ENCODE assay signal across 8 cellular contexts in the genomic region with DNA sequence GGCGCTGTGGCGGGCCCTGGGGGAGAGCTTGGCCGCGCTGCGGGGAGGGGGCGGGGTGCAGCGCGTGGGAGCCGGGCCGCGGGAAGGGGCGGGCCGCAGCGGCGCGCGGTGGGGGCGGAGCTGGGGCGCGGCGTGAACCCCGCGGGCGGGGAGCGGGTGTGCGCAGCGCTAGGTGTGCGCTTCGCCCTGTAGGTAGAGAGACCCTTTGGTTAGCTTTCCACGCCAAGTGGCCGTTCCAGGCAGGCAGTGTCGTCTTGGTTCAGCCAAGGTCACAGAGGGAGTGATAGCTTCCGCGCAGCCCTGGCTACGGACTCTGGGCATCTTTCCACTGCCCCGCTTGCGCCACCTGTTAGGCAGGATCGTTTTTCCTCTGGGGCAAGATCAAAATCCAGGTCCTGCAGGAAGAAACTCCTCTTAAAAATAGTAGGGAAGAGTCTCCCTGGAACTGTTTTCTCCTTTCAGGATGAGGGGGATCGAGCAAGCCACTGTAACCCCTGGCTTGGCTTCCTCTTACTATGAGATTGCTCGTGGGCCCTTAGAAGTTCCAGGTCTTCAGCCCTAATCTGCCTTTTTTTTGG. TPM values are rescaled to one million over a fixed set of nuclear protein-coding genes. Genes with fewer than 3 reads are reported as not detected.
A peak's percentile ranks its signal among the peaks of the same experiment; 100 is the strongest.
DNase-seq lines count a peak whose midpoint lies in the region; ATAC-seq, FAIRE-seq and TF ChIP-seq lines count a peak whose summit lies in the region.

No MANE protein-coding gene starts in this region.

- peaks cover 56% of the 10 kb centered on the region for H3K36me3 ChIP-seq in K562 (ENCODE audit: control insufficient read depth, insufficient read depth, low read length)

- peak overlapping the region; percentile 100 for H3K4me2 ChIP-seq in K562 (ENCODE audit: insufficient read depth, low read length)

- TF ChIP-seq EP300 in K562 (IDR thresholded peaks at IDR 0.05; ENCODE audit: low read length) = no peak

- H3K27ac ChIP-seq in AG04450 (ENCODE audit: low read depth, low read length) (peak overlapping the region; percentile 99), K562 (ENCODE audit: extremely low read depth, low read depth, low read length) (peak overlapping the region; percentile 99)

- POLR2A ChIA-PET in AG04450 (lab: Yijun Ruan, JAX) (interaction anchor here (0.5 to 1.7 kb wide), 12 partner anchors 20 to 841 kb away, joined by 3 to 8 read pairs (median 4); partner anchors contain the start of genes CCDC85B, CFL1, FIBP and RCE1), K562 (lab: Yijun Ruan, JAX) (interaction anchor here (0.6 to 1.5 kb wide), 10 partner anchors 11 to 291 kb away, joined by 3 to 9 read pairs (median 3); partner anchors contain the start of genes CCDC85B and KAT5)

- H3K9me3 ChIP-seq in AG04450 (ENCODE audit: control insufficient read depth, insufficient read depth, low read length) = no peaks in the 10 kb centered on the region; the same call in 1 of the 2 replicates
- H3K9me3 ChIP-seq in K562 (replicated peaks; ENCODE audit: control insufficient read depth, insufficient read depth, low read depth, low read length) = no peaks in the 10 kb centered on the region

- peak overlapping the region; percentile 99 for H2AFZ ChIP-seq in K562 (ENCODE audit: low read depth, low read length)

- ATAC-seq in HG02798 (IDR thresholded peaks at IDR 0.05; ENCODE audit: poor library complexity, unreplicated experiment) (peak; percentile 71), K562 (peak; percentile 82)
- peak; percentile 70 for ATAC-seq in stimulated activated naive CD8-positive, alpha-beta T cell treated with anti-CD3 and anti-CD28 coated beads, Interleukin-15, Interleukin-2, amounts not matched to agents 100 U/mL and 50 U/mL, for 24 hours

- no TSS peak for BruUV-seq in K562 (replicated peaks; lab: Mats Ljungman, UMichigan)

- H4K20me1 ChIP-seq in K562 (replicated peaks; ENCODE audit: control insufficient read depth, insufficient read depth, low read length) = peaks cover 3% of the 10 kb centered on the region; the same call in 1 of the 2 replicates

- no peaks in the 10 kb centered on the region for H3K9me1 ChIP-seq in K562 (ENCODE audit: control insufficient read depth, insufficient read depth, low read length)

- no peak for FAIRE-seq in K562 (lab: Jason Lieb, UNC)

- H3K4me1 ChIP-seq in K562 (replicated peaks in 1 of 2; ENCODE audit: control insufficient read depth in 2 of 2, insufficient read depth in 2 of 2, low read length in 2 of 2) = peaks cover 26 to 28% of the 10 kb centered on the region in 2 experiments; a peak in 4 of 5 replicates

- no peak for TF ChIP-seq RAD21 in K562 (CRISPR knock-in tag; conservative IDR thresholded peaks at IDR 0.05 in 1 of 2, IDR thresholded peaks at IDR 0.05 in 1 of 2)

- H3K79me2 ChIP-seq in K562 (ENCODE audit: control insufficient read depth, insufficient read depth, low read length) = peaks cover 47% of the 10 kb centered on the region

- in situ Hi-C loops in K562 (cut with MboI) = no loop called here

- intact Hi-C loops in K562 (cut with micrococcal nuclease) = loop anchor here (2.0 to 5.0 kb wide), 2 partner anchors 42 to 65 kb away; partner anchors contain the start of gene SART1

- TF ChIP-seq POLR2A in GM15510 (IDR thresholded peaks at IDR 0.05; ENCODE audit: borderline replicate concordance, extremely low read depth, insufficient read length) (peak; percentile 37), K562 (conservative IDR thresholded peaks at IDR 0.05) (no peak)

- TF ChIP-seq CTCF in AG04450 (IDR thresholded peaks at IDR 0.05; ENCODE audit: low read depth, low read length) (peak; percentile 28), K562 (IDR thresholded peaks at IDR 0.05 in 2 of 3, conservative IDR thresholded peaks at IDR 0.05 in 1 of 3; ENCODE audit: insufficient read depth in 2 of 3, low read depth in 1 of 3, low read length in 3 of 3) (peak in 1 of 3 experiments; percentile 17; a peak in 1 of 6 replicates)

- DNase-seq in AG04450 (ENCODE audit: low read depth, low spot score) = no peak
- DNase-seq in NCI-H460 (ENCODE audit: extremely low read depth, low read depth) = peak; percentile 5
- peak in 3 of 4 experiments; percentile 84 to 93 (median 93) for DNase-seq in K562 (ENCODE audit: extremely low read depth in 1 of 4, low spot score in 3 of 4)
- DNase-seq in iris pigment epithelial cell (ENCODE audit: low read depth) = peak; percentile 48
- no peak for DNase-seq in stimulated activated naive CD8-positive, alpha-beta T cell treated with anti-CD3 and anti-CD28 coated beads, Interleukin-15, Interleukin-2, amounts not matched to agents 100 U/mL and 50 U/mL, for 24 hours
- no peak for DNase-seq in activated effector memory CD4-positive, alpha-beta T cell treated with anti-CD3 and anti-CD28 coated beads, Interleukin-2, amount 50 U/mL, for 16 hours

- peak overlapping the region; percentile 75 for H3K4me3 ChIP-seq in AG04450 (ENCODE audit: low read depth, low read length)
- peak overlapping the region; percentile 95 for H3K4me3 ChIP-seq in K562

- CTCF ChIA-PET in AG04450 (lab: Charles Lee) = interaction anchor here (0.7 to 1.2 kb wide), 5 partner anchors 20 to 143 kb away, joined by 3 to 7 read pairs (median 3); partner anchors contain the start of genes FIBP and MUS81
- CTCF ChIA-PET in K562 (lab: Yijun Ruan, JAX; ENCODE audit: low intra/inter-chr PET ratio) = interaction anchor here (0.7 kb wide), 1 partner anchor 464 kb away, joined by 3 read pairs; no protein-coding TSS in a partner anchor

- no peaks in the 10 kb centered on the region for H3K27me3 ChIP-seq in AG04450 (ENCODE audit: control insufficient read depth, insufficient read depth, low read length)
- H3K27me3 ChIP-seq in K562 (ENCODE audit: control insufficient read depth in 2 of 2, insufficient read depth in 2 of 2, low read length in 2 of 2) = no peaks in the 10 kb centered on the region

- 0% methylated on average over 11 of the region's 40 CpGs for WGBS in K562 (ENCODE audit: insufficient coverage, low coverage, missing lambda C conversion rate)

- peak overlapping the region; percentile 98 for H3K9ac ChIP-seq in K562 (ENCODE audit: insufficient read depth in 1 of 2, low read depth in 2 of 2, low read length in 2 of 2)

RNA-seq across cellular contexts. Expression of gene BANF1, which starts 0.4 kb away (rescaled TPM):
- polyA plus RNA-seq in AG04450 (2011; rRNA removed) (225 and 227 TPM in 2 replicates), K562 (2011; rRNA removed) (160 and 218 TPM in 2 replicates), K562 (2014; fragmentation: Illumina TruSeq; extraction: Trizol) (413 and 508 TPM in 2 replicates), K562 (2014; fragmentation: Nextera tagmentation; extraction: Ambion mirVana) (100 to 1,000 TPM; 631 to 651 TPM), K562 (2014; rRNA removed) (226 and 263 TPM in 2 replicates)
- polyA minus RNA-seq in AG04450 (2011; rRNA and poly(A)+ RNA removed) = 59.4 and 71.9 TPM in 2 replicates
- 53.6 and 64.3 TPM in 2 replicates for total RNA-seq in NCI-H460 (2014; rRNA removed; shearing (Covaris generic))
- polyA plus RNA-seq in NCI-H460 (2014; cell fraction: nucleus; rRNA removed) = 12.2 and 37.0 TPM in 2 replicates
- total RNA-seq in K562 (2011; cell fraction: chromatin; rRNA removed; ENCODE audit: low replicate concordance) = 25.3 and 48.9 TPM in 2 replicates
- total RNA-seq in K562 (2011; cell fraction: nucleolus; rRNA removed) = 39.3 and 51.5 TPM in 2 replicates
- total RNA-seq in K562 (2011; cell fraction: nucleoplasm; rRNA removed) = 50.8 and 78.0 TPM in 2 replicates
- total RNA-seq in K562 (2014; rRNA removed) (108 and 137 TPM in 2 replicates), K562 (2014; rRNA removed; fragmentation: Illumina TruSeq; extraction: Trizol) (123 and 126 TPM in 2 replicates), K562 (2015; rRNA removed; fragmentation: Illumina TruSeq; extraction: Trizol) (117 and 123 TPM in 2 replicates), K562 (2021) (285 and 295 TPM in 2 replicates)
- 292 and 374 TPM in 2 replicates for polyA plus RNA-seq in K562 (2011; cell fraction: cytosol; rRNA removed)
- polyA plus RNA-seq in K562 (2011; cell fraction: nucleus; rRNA removed) = 107 and 151 TPM in 2 replicates
- polyA plus RNA-seq in K562 (2012) = 188 and 324 TPM in 2 replicates
- polyA minus RNA-seq in K562 (2011; rRNA and poly(A)+ RNA removed) = 92.4 and 96.0 TPM in 2 replicates
- 40.0 and 64.2 TPM in 2 replicates for polyA minus RNA-seq in K562 (2011; cell fraction: cytosol; rRNA and poly(A)+ RNA removed)
- 18.3 and 29.5 TPM in 2 replicates for polyA minus RNA-seq in K562 (2011; cell fraction: nucleus; rRNA and poly(A)+ RNA removed)

RNA-seq across cellular contexts. Expression of gene EIF1AD, which starts 0.8 kb away (rescaled TPM):
- 23.9 and 24.0 TPM in 2 replicates for polyA plus RNA-seq in AG04450 (2011; rRNA removed)
- 37.6 and 45.7 TPM in 2 replicates for polyA minus RNA-seq in AG04450 (2011; rRNA and poly(A)+ RNA removed)
- 23.0 TPM in 2 replicates for total RNA-seq in NCI-H460 (2014; rRNA removed; shearing (Covaris generic))
- polyA plus RNA-seq in NCI-H460 (2014; cell fraction: nucleus; rRNA removed) = 15.1 and 31.0 TPM in 2 replicates
- total RNA-seq in K562 (2011; cell fraction: chromatin; rRNA removed; ENCODE audit: low replicate concordance) = 89.4 and 137 TPM in 2 replicates
- total RNA-seq in K562 (2011; cell fraction: nucleolus; rRNA removed) = 61.6 and 76.4 TPM in 2 replicates
- 76.9 and 106 TPM in 2 replicates for total RNA-seq in K562 (2011; cell fraction: nucleoplasm; rRNA removed)
- 58.7 and 63.5 TPM in 2 replicates for total RNA-seq in K562 (2014; rRNA removed)
- total RNA-seq in K562 (2014; rRNA removed; fragmentation: Illumina TruSeq; extraction: Trizol) = 52.0 and 55.7 TPM in 2 replicates
- 54.6 and 57.2 TPM in 2 replicates for total RNA-seq in K562 (2015; rRNA removed; fragmentation: Illumina TruSeq; extraction: Trizol)
- total RNA-seq in K562 (2021) = 63.5 and 67.3 TPM in 2 replicates
- polyA plus RNA-seq in K562 (2011; rRNA removed) = 58.7 TPM in 2 replicates
- 56.6 and 67.7 TPM in 2 replicates for polyA plus RNA-seq in K562 (2011; cell fraction: cytosol; rRNA removed)
- polyA plus RNA-seq in K562 (2011; cell fraction: nucleus; rRNA removed) = 46.7 and 60.3 TPM in 2 replicates
- 28.4 and 45.6 TPM in 2 replicates for polyA plus RNA-seq in K562 (2012)
- 66.5 and 68.6 TPM in 2 replicates for polyA plus RNA-seq in K562 (2014; fragmentation: Illumina TruSeq; extraction: Trizol)
- polyA plus RNA-seq in K562 (2014; fragmentation: Nextera tagmentation; extraction: Ambion mirVana) = 10 to 100 TPM; 66.9 to 98.8 TPM
- 50.1 and 50.9 TPM in 2 replicates for polyA plus RNA-seq in K562 (2014; rRNA removed)
- polyA minus RNA-seq in K562 (2011; rRNA and poly(A)+ RNA removed) = 99.4 and 103 TPM in 2 replicates
- polyA minus RNA-seq in K562 (2011; cell fraction: cytosol; rRNA and poly(A)+ RNA removed) = 45.2 and 46.6 TPM in 2 replicates
- polyA minus RNA-seq in K562 (2011; cell fraction: nucleus; rRNA and poly(A)+ RNA removed) = 27.7 and 37.1 TPM in 2 replicates

RNA-seq across cellular contexts. Expression of gene CST6, which starts 9.1 kb away (rescaled TPM):
- polyA plus RNA-seq in AG04450 (2011; rRNA removed) (0.69 and 1.0 TPM in 2 replicates), K562 (2011; rRNA removed) (not detected in 2 replicates), K562 (2014; fragmentation: Illumina TruSeq; extraction: Trizol) (not detected in 2 replicates), K562 (2014; fragmentation: Nextera tagmentation; extraction: Ambion mirVana) (not detected), K562 (2014; rRNA removed) (not detected in 2 replicates)
- polyA minus RNA-seq in AG04450 (2011; rRNA and poly(A)+ RNA removed) = 0.55 TPM in 1 of 2 replicates, not detected in the other
- not detected in 2 replicates for total RNA-seq in NCI-H460 (2014; rRNA removed; shearing (Covaris generic))
- not detected in 2 replicates for polyA plus RNA-seq in NCI-H460 (2014; cell fraction: nucleus; rRNA removed)
- not detected in 2 replicates for total RNA-seq in K562 (2011; cell fraction: chromatin; rRNA removed; ENCODE audit: low replicate concordance)
- not detected in 2 replicates for total RNA-seq in K562 (2011; cell fraction: nucleolus; rRNA removed)
- not detected in 2 replicates for total RNA-seq in K562 (2011; cell fraction: nucleoplasm; rRNA removed)
- total RNA-seq in K562 (2014; rRNA removed) (not detected in 2 replicates), K562 (2014; rRNA removed; fragmentation: Illumina TruSeq; extraction: Trizol) (not detected in 2 replicates), K562 (2015; rRNA removed; fragmentation: Illumina TruSeq; extraction: Trizol) (not detected in 2 replicates), K562 (2021) (not detected in 2 replicates)
- not detected in 2 replicates for polyA plus RNA-seq in K562 (2011; cell fraction: cytosol; rRNA removed)
- not detected in 2 replicates for polyA plus RNA-seq in K562 (2011; cell fraction: nucleus; rRNA removed)
- not detected in 2 replicates for polyA plus RNA-seq in K562 (2012)
- polyA minus RNA-seq in K562 (2011; rRNA and poly(A)+ RNA removed) = not detected in 2 replicates
- not detected in 2 replicates for polyA minus RNA-seq in K562 (2011; cell fraction: cytosol; rRNA and poly(A)+ RNA removed)
- polyA minus RNA-seq in K562 (2011; cell fraction: nucleus; rRNA and poly(A)+ RNA removed) = not detected in 2 replicates

RNA-seq across cellular contexts. Expression of gene CATSPER1, which starts 23.5 kb away (rescaled TPM):
- polyA plus RNA-seq in AG04450 (2011; rRNA removed) (0.25 and 0.40 TPM in 2 replicates), K562 (2011; rRNA removed) (1.4 and 3.3 TPM in 2 replicates), K562 (2014; fragmentation: Illumina TruSeq; extraction: Trizol) (0.21 and 0.46 TPM in 2 replicates), K562 (2014; fragmentation: Nextera tagmentation; extraction: Ambion mirVana) (1 to 10 TPM in 1 of 2 experiments, under 1 TPM in 1; 0.76 to 1.5 TPM), K562 (2014; rRNA removed) (0.85 and 1.1 TPM in 2 replicates)
- 0.14 and 0.30 TPM in 2 replicates for polyA minus RNA-seq in AG04450 (2011; rRNA and poly(A)+ RNA removed)
- total RNA-seq in NCI-H460 (2014; rRNA removed; shearing (Covaris generic)) = not detected in 2 replicates
- polyA plus RNA-seq in NCI-H460 (2014; cell fraction: nucleus; rRNA removed) = not detected in 2 replicates
- total RNA-seq in K562 (2011; cell fraction: chromatin; rRNA removed; ENCODE audit: low replicate concordance) = 0.60 and 2.4 TPM in 2 replicates
- total RNA-seq in K562 (2011; cell fraction: nucleolus; rRNA removed) = 0.39 and 3.2 TPM in 2 replicates
- total RNA-seq in K562 (2011; cell fraction: nucleoplasm; rRNA removed) = 0.95 and 1.5 TPM in 2 replicates
- total RNA-seq in K562 (2014; rRNA removed) (0.04 and 0.32 TPM in 2 replicates), K562 (2014; rRNA removed; fragmentation: Illumina TruSeq; extraction: Trizol) (0.13 and 0.47 TPM in 2 replicates), K562 (2015; rRNA removed; fragmentation: Illumina TruSeq; extraction: Trizol) (0.45 and 0.47 TPM in 2 replicates), K562 (2021) (0.56 and 1.1 TPM in 2 replicates)
- 0.84 and 3.5 TPM in 2 replicates for polyA plus RNA-seq in K562 (2011; cell fraction: cytosol; rRNA removed)
- polyA plus RNA-seq in K562 (2011; cell fraction: nucleus; rRNA removed) = 0.46 and 1.6 TPM in 2 replicates
- 2.2 and 2.5 TPM in 2 replicates for polyA plus RNA-seq in K562 (2012)
- 0.09 and 0.81 TPM in 2 replicates for polyA minus RNA-seq in K562 (2011; rRNA and poly(A)+ RNA removed)
- polyA minus RNA-seq in K562 (2011; cell fraction: cytosol; rRNA and poly(A)+ RNA removed) = 0.86 TPM in 1 of 2 replicates, not detected in the other
- 0.40 and 0.44 TPM in 2 replicates for polyA minus RNA-seq in K562 (2011; cell fraction: nucleus; rRNA and poly(A)+ RNA removed)

RNA-seq across cellular contexts. Expression of gene SART1, which starts 41.2 kb away (rescaled TPM):
- polyA plus RNA-seq in AG04450 (2011; rRNA removed) (14.3 and 15.7 TPM in 2 replicates), K562 (2011; rRNA removed) (8.4 and 13.6 TPM in 2 replicates), K562 (2014; fragmentation: Illumina TruSeq; extraction: Trizol) (31.7 and 45.0 TPM in 2 replicates), K562 (2014; fragmentation: Nextera tagmentation; extraction: Ambion mirVana) (1 to 10 TPM; 4.8 to 7.2 TPM), K562 (2014; rRNA removed) (50.5 and 57.6 TPM in 2 replicates)
- 21.3 and 22.4 TPM in 2 replicates for polyA minus RNA-seq in AG04450 (2011; rRNA and poly(A)+ RNA removed)
- total RNA-seq in NCI-H460 (2014; rRNA removed; shearing (Covaris generic)) = 24.7 and 28.4 TPM in 2 replicates
- 21.3 and 33.9 TPM in 2 replicates for polyA plus RNA-seq in NCI-H460 (2014; cell fraction: nucleus; rRNA removed)
- total RNA-seq in K562 (2011; cell fraction: chromatin; rRNA removed; ENCODE audit: low replicate concordance) = 29.6 and 50.6 TPM in 2 replicates
- 27.0 and 28.2 TPM in 2 replicates for total RNA-seq in K562 (2011; cell fraction: nucleolus; rRNA removed)
- total RNA-seq in K562 (2011; cell fraction: nucleoplasm; rRNA removed) = 29.2 and 31.1 TPM in 2 replicates
- total RNA-seq in K562 (2014; rRNA removed) (84.1 and 124 TPM in 2 replicates), K562 (2014; rRNA removed; fragmentation: Illumina TruSeq; extraction: Trizol) (11.4 and 17.0 TPM in 2 replicates), K562 (2015; rRNA removed; fragmentation: Illumina TruSeq; extraction: Trizol) (31.7 and 32.0 TPM in 2 replicates), K562 (2021) (47.1 and 54.9 TPM in 2 replicates)
- 9.7 and 11.8 TPM in 2 replicates for polyA plus RNA-seq in K562 (2011; cell fraction: cytosol; rRNA removed)
- 26.3 and 43.0 TPM in 2 replicates for polyA plus RNA-seq in K562 (2011; cell fraction: nucleus; rRNA removed)
- 46.2 and 56.2 TPM in 2 replicates for polyA plus RNA-seq in K562 (2012)
- 6.3 and 8.6 TPM in 2 replicates for polyA minus RNA-seq in K562 (2011; rRNA and poly(A)+ RNA removed)
- polyA minus RNA-seq in K562 (2011; cell fraction: cytosol; rRNA and poly(A)+ RNA removed) = 20.6 and 24.6 TPM in 2 replicates
- polyA minus RNA-seq in K562 (2011; cell fraction: nucleus; rRNA and poly(A)+ RNA removed) = 7.9 and 14.9 TPM in 2 replicates

Comparison
In these comparisons a context has a peak if more than half of its experiments do, and no peak if none do; other contexts are left out.
1. DNase-seq: peak in NCI-H460 (single experiment), K562 (3 of 4) and iris pigment epithelial cell (single experiment); none in AG04450 (single experiment), stimulated activated naive CD8-positive, alpha-beta T cell treated with anti-CD3 and anti-CD28 coated beads, Interleukin-15, Interleukin-2, amounts not matched to agents 100 U/mL and 50 U/mL, for 24 hours (single experiment) and activated effector memory CD4-positive, alpha-beta T cell treated with anti-CD3 and anti-CD28 coated beads, Interleukin-2, amount 50 U/mL, for 16 hours (single experiment).
2. Peak in every context shown above with its lines, with median percentiles within 50 percentile points of each other: ATAC-seq.